In the genomic region with DNA sequence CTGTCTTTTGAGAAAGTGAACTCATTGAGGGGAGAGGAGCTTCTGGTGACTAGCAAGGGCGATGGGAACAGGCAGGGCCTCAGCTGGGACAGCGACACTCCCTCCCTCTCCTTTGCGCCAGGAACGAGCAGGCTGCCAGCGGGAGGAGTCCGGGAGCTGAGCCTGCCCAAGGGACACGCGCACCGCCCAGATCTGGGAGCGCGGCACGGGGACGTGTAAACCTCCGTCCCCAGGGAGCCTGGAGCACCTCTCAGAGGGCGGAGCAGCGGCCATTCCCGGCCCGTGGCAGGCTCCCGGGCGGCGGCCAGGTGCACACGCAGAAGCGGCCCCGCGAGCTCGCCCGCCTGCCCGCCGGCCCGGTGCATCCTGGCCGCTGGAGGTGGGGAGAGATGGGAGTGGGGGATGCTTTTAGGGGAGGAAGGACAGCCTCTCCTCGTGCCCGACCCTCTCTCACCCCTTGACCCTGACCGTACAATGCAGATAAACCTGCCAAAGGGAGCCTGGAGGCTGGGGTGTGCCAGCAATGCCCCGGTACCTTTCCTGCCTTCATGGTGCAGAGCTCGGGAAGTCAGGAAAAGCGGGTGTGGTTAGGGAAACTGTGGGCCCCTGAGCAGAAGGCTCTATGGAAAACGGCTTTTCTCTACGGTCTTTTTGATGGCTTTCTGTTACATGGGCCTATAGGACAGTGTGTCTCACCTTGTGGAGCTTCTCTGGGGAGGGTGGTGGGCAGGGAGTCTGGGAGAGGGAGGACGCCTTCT, we compare ENCODE assay signal across 1 cellular context.
TF ChIP-seq lines count a peak whose summit lies in the region.

No MANE protein-coding gene starts in this region.

TF ChIP-seq in HEK293, 187 proteins besides CTCF, POLR2A, EP300 and RAD21 (continued from another document and continues in another):
- TF ChIP-seq, protein P1, sequence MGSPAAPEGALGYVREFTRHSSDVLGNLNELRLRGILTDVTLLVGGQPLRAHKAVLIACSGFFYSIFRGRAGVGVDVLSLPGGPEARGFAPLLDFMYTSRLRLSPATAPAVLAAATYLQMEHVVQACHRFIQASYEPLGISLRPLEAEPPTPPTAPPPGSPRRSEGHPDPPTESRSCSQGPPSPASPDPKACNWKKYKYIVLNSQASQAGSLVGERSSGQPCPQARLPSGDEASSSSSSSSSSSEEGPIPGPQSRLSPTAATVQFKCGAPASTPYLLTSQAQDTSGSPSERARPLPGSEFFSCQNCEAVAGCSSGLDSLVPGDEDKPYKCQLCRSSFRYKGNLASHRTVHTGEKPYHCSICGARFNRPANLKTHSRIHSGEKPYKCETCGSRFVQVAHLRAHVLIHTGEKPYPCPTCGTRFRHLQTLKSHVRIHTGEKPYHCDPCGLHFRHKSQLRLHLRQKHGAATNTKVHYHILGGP (tag by site-specific recombination; IDR thresholded peaks at IDR 0.05), result no peak
- TF ChIP-seq, protein P2, sequence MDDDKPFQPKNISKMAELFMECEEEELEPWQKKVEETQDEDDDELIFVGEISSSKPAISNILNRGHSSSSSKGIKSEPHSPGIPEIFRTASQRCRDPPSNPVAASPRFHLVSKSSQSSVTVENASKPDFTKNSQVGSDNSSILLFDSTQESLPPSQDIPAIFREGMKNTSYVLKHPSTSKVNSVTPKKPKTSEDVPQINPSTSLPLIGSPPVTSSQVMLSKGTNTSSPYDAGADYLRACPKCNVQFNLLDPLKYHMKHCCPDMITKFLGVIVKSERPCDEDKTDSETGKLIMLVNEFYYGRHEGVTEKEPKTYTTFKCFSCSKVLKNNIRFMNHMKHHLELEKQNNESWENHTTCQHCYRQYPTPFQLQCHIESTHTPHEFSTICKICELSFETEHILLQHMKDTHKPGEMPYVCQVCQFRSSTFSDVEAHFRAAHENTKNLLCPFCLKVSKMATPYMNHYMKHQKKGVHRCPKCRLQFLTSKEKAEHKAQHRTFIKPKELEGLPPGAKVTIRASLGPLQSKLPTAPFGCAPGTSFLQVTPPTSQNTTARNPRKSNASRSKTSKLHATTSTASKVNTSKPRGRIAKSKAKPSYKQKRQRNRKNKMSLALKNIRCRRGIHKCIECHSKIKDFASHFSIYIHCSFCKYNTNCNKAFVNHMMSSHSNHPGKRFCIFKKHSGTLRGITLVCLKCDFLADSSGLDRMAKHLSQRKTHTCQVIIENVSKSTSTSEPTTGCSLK (tag by site-specific recombination; IDR thresholded peaks at IDR 0.05), result no peak
- TF ChIP-seq ZSCAN16 (tag by site-specific recombination; IDR thresholded peaks at IDR 0.05) (no peak), ZNF394 (tag by site-specific recombination; IDR thresholded peaks at IDR 0.05; ENCODE audit: borderline replicate concordance) (peak; percentile 96), SETDB1 (IDR thresholded peaks at IDR 0.05; ENCODE audit: insufficient read length, low read length) (no peak), ZNF302 (tag by site-specific recombination; IDR thresholded peaks at IDR 0.05; ENCODE audit: low read depth) (no peak), ZNF677 (tag by site-specific recombination; IDR thresholded peaks at IDR 0.05) (no peak), SP7 (tag by site-specific recombination; IDR thresholded peaks at IDR 0.05) (peak; percentile 45; the same call in 1 of the 2 replicates), ZNF16 (tag by site-specific recombination; IDR thresholded peaks at IDR 0.05; ENCODE audit: low read depth) (no peak), ZBTB6 (tag by site-specific recombination; IDR thresholded peaks at IDR 0.05) (no peak), GFI1B (tag by site-specific recombination; IDR thresholded peaks at IDR 0.05) (no peak), ZNF433 (tag by site-specific recombination; IDR thresholded peaks at IDR 0.05; ENCODE audit: low read depth) (no peak), SALL2 (tag by site-specific recombination; IDR thresholded peaks at IDR 0.05; ENCODE audit: borderline replicate concordance) (no peak), ZNF560 (tag by site-specific recombination; IDR thresholded peaks at IDR 0.05; ENCODE audit: borderline replicate concordance) (no peak), ZNF530 (tag by site-specific recombination; IDR thresholded peaks at IDR 0.05; ENCODE audit: low read depth) (no peak), ZNF548 (tag by site-specific recombination; IDR thresholded peaks at IDR 0.05) (no peak), ZNF518A (tag by site-specific recombination; conservative IDR thresholded peaks at IDR 0.05; ENCODE audit: low read depth) (no peak), TCF7L2 (IDR thresholded peaks at IDR 0.05; ENCODE audit: borderline replicate concordance, low read depth, low read length) (no peak), KLF9 (tag by site-specific recombination; IDR thresholded peaks at IDR 0.05; ENCODE audit: low read depth) (no peak), ZNF776 (tag by site-specific recombination; IDR thresholded peaks at IDR 0.05; ENCODE audit: borderline replicate concordance) (no peak), KLF7 (tag by site-specific recombination; IDR thresholded peaks at IDR 0.05; ENCODE audit: borderline replicate concordance) (0 out of 2 replicates have a peak, but pooled peaks have one; percentile 7), SCRT1 (tag by site-specific recombination; IDR thresholded peaks at IDR 0.05; ENCODE audit: borderline replicate concordance) (no peak), ZNF580 (tag by site-specific recombination; IDR thresholded peaks at IDR 0.05) (no peak), ZBTB7A (tag by site-specific recombination; IDR thresholded peaks at IDR 0.05; ENCODE audit: low read depth) (no peak), ZNF837 (tag by site-specific recombination; IDR thresholded peaks at IDR 0.05) (no peak), WT1 (tag by site-specific recombination; IDR thresholded peaks at IDR 0.05) (peak; percentile 49; the same call in 1 of the 2 replicates), GLIS1 (tag by site-specific recombination; IDR thresholded peaks at IDR 0.05) (no peak; the same call in 1 of the 2 replicates), ZNF10 (tag by site-specific recombination; IDR thresholded peaks at IDR 0.05) (no peak), ZNF626 (tag by site-specific recombination; IDR thresholded peaks at IDR 0.05) (no peak), SCRT2 (tag by site-specific recombination; IDR thresholded peaks at IDR 0.05) (no peak), ZBTB26 (tag by site-specific recombination; optimal IDR thresholded peaks at IDR 0.05) (peak; percentile 93), ZNF404 (tag by site-specific recombination; IDR thresholded peaks at IDR 0.05) (no peak), ZNF610 (tag by site-specific recombination; IDR thresholded peaks at IDR 0.05; ENCODE audit: borderline replicate concordance) (no peak)
- TF ChIP-seq, protein P3, sequence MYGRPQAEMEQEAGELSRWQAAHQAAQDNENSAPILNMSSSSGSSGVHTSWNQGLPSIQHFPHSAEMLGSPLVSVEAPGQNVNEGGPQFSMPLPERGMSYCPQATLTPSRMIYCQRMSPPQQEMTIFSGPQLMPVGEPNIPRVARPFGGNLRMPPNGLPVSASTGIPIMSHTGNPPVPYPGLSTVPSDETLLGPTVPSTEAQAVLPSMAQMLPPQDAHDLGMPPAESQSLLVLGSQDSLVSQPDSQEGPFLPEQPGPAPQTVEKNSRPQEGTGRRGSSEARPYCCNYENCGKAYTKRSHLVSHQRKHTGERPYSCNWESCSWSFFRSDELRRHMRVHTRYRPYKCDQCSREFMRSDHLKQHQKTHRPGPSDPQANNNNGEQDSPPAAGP (tag by site-specific recombination; IDR thresholded peaks at IDR 0.05), result 0 out of 2 replicates have a peak, but pooled peaks have one; percentile 37
- TF ChIP-seq, protein P4, sequence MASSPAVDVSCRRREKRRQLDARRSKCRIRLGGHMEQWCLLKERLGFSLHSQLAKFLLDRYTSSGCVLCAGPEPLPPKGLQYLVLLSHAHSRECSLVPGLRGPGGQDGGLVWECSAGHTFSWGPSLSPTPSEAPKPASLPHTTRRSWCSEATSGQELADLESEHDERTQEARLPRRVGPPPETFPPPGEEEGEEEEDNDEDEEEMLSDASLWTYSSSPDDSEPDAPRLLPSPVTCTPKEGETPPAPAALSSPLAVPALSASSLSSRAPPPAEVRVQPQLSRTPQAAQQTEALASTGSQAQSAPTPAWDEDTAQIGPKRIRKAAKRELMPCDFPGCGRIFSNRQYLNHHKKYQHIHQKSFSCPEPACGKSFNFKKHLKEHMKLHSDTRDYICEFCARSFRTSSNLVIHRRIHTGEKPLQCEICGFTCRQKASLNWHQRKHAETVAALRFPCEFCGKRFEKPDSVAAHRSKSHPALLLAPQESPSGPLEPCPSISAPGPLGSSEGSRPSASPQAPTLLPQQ (tag by site-specific recombination; IDR thresholded peaks at IDR 0.05), result peak; percentile 69
- TF ChIP-seq, protein P5, sequence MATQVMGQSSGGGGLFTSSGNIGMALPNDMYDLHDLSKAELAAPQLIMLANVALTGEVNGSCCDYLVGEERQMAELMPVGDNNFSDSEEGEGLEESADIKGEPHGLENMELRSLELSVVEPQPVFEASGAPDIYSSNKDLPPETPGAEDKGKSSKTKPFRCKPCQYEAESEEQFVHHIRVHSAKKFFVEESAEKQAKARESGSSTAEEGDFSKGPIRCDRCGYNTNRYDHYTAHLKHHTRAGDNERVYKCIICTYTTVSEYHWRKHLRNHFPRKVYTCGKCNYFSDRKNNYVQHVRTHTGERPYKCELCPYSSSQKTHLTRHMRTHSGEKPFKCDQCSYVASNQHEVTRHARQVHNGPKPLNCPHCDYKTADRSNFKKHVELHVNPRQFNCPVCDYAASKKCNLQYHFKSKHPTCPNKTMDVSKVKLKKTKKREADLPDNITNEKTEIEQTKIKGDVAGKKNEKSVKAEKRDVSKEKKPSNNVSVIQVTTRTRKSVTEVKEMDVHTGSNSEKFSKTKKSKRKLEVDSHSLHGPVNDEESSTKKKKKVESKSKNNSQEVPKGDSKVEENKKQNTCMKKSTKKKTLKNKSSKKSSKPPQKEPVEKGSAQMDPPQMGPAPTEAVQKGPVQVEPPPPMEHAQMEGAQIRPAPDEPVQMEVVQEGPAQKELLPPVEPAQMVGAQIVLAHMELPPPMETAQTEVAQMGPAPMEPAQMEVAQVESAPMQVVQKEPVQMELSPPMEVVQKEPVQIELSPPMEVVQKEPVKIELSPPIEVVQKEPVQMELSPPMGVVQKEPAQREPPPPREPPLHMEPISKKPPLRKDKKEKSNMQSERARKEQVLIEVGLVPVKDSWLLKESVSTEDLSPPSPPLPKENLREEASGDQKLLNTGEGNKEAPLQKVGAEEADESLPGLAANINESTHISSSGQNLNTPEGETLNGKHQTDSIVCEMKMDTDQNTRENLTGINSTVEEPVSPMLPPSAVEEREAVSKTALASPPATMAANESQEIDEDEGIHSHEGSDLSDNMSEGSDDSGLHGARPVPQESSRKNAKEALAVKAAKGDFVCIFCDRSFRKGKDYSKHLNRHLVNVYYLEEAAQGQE (tag by site-specific recombination; IDR thresholded peaks at IDR 0.05), result peak; percentile 80
- TF ChIP-seq, protein P6, sequence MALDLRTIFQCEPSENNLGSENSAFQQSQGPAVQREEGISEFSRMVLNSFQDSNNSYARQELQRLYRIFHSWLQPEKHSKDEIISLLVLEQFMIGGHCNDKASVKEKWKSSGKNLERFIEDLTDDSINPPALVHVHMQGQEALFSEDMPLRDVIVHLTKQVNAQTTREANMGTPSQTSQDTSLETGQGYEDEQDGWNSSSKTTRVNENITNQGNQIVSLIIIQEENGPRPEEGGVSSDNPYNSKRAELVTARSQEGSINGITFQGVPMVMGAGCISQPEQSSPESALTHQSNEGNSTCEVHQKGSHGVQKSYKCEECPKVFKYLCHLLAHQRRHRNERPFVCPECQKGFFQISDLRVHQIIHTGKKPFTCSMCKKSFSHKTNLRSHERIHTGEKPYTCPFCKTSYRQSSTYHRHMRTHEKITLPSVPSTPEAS (tag by site-specific recombination; IDR thresholded peaks at IDR 0.05), result no peak
